Comparison of ENCODE assay signal across 23 cellular contexts in the genomic region with DNA sequence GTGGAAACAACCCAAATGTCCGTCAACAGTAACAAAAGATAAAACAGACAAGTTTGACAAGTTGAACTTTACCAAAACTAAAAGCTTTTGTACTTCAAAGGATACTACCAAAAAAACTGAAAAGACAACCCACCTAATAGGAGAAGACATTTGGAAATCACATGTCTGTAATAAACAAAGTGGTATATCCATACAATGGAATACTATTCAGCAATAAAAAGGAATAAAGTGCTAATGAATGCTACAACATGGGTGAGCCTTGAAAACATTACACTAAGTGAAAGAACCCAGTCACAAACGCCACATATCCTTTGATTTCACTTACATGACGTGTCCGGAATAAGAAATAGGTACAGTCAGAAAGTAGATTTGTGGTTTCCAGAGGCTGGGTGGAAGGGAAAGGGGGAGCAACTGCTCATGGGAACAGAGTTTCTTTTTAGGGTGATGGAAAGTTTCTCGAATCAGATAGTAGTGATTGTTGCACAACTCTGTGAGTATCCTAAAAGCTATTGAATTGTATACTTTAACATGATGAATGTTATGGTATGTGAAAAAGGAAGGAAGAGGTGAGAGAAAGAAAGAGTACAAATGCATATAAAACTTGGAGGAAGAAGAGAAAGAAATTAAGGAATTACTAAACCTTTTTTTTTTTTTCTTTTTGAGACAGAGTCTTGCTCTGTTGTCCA.
"Had no signal": no experiment of that assay in that cellular context is flagged by ENCODE, and none has a peak within 500 bp of the region (broad histone marks: within the 10 kb centered on the region; RNA-seq: fewer than 3 reads in every experiment).

No MANE protein-coding gene starts in this region.

- H3K36me3 ChIP-seq: heart left ventricle, left ventricle myocardium inferior, spleen had no signal

- ATAC-seq: activated CD4-positive, alpha-beta T cell treated with anti-CD3 and anti-CD28 coated beads for 36 hours; mucosa of descending colon; natural killer cell treated with Interleukin-12 subunit alpha and Interleukin-12 subunit beta and Interleukin-15 and Interleukin-18, amount 100 ng/mL, for 72 hours had no signal

- H3K4me1 Mint-ChIP-seq: endodermal cell had no signal

- H3K36me3 Mint-ChIP-seq: natural killer cell treated with Interleukin-12 subunit alpha and Interleukin-12 subunit beta and Interleukin-15 and Interleukin-18, amount 100 ng/mL, for 72 hours had no signal

- H3K27me3 ChIP-seq: foreskin keratinocyte, heart left ventricle had no signal

- H3K9me3 ChIP-seq: heart left ventricle, left ventricle myocardium inferior, mucosa of descending colon had no signal

- H3K4me3 ChIP-seq: heart left ventricle, left ventricle myocardium inferior, lung, mucosa of descending colon, spleen had no signal

- H3K27ac ChIP-seq: foreskin keratinocyte, spleen had no signal

- H3K4me3 Mint-ChIP-seq: activated B cell treated with CpG ODN at 0.5 μM for 24 hours; activated CD4-positive, alpha-beta T cell treated with anti-CD3 and anti-CD28 coated beads for 36 hours; activated naive CD4-positive, alpha-beta T cell treated with anti-CD3 and anti-CD28 coated beads, Interleukin-2, amount 10 ng/mL, durations not matched to agents 7 days and 5 days; activated T-helper 1 cell treated with anti-CD3 and anti-CD28 coated beads, Interleukin-12 subunit alpha, Interleukin-12 subunit beta, Interleukin-2, Interleukin-4 antibody, amounts not matched to agents 30 ng/mL and 10 ng/mL and 1 ng/mL, durations not matched to agents 14 hours and 24 hours and 36 hours; central memory CD8-positive, alpha-beta T cell; dendritic cell treated with granulocyte-macrophage colony-stimulating factor and Interleukin-4, amounts not matched to agents 40 ng/mL and 50 ng/mL, for 4 days; endodermal cell; natural killer cell treated with Interleukin-12 subunit alpha and Interleukin-12 subunit beta and Interleukin-15 and Interleukin-18, amount 100 ng/mL, for 72 hours had no signal

- H3K9me3 Mint-ChIP-seq: activated naive CD4-positive, alpha-beta T cell treated with anti-CD3 and anti-CD28 coated beads, Interleukin-2, amount 10 ng/mL, durations not matched to agents 7 days and 5 days; activated T-helper 1 cell treated with anti-CD3 and anti-CD28 coated beads, Interleukin-12 subunit alpha, Interleukin-12 subunit beta, Interleukin-2, Interleukin-4 antibody, amounts not matched to agents 30 ng/mL and 10 ng/mL and 1 ng/mL, durations not matched to agents 14 hours and 24 hours and 36 hours; central memory CD8-positive, alpha-beta T cell; natural killer cell treated with Interleukin-12 subunit alpha and Interleukin-12 subunit beta and Interleukin-15 and Interleukin-18, amount 100 ng/mL, for 72 hours had no signal

- DNase-seq: activated B cell treated with CpG ODN at 0.5 μM for 24 hours; activated CD4-positive, alpha-beta T cell treated with anti-CD3 and anti-CD28 coated beads for 36 hours; activated CD4-positive, alpha-beta T cell treated with anti-CD3 and anti-CD28 coated beads, Interleukin-2, amount 50 U/mL, for 4 hours; activated CD8-positive, alpha-beta memory T cell treated with anti-CD3 and anti-CD28 coated beads, Interleukin-2, amount 50 U/mL, for 4 hours; activated gamma-delta T cell; activated naive CD4-positive, alpha-beta T cell treated with anti-CD3 and anti-CD28 coated beads, Interleukin-2, amount 10 ng/mL, durations not matched to agents 7 days and 5 days; activated T-cell treated with anti-CD3 and anti-CD28 coated beads, Interleukin-2, amount 50 U/mL, for 1 hour; amygdala; endodermal cell; foreskin keratinocyte; left ventricle myocardium inferior; mucosa of descending colon; posterior cingulate gyrus; right cardiac atrium; spleen; stimulated activated naive CD4-positive, alpha-beta T cell; trophoblast cell had no signal

- H3K27ac Mint-ChIP-seq: activated B cell treated with CpG ODN at 0.5 μM for 24 hours; activated CD4-positive, alpha-beta T cell treated with anti-CD3 and anti-CD28 coated beads for 36 hours; activated naive CD4-positive, alpha-beta T cell treated with anti-CD3 and anti-CD28 coated beads, Interleukin-2, amount 10 ng/mL, durations not matched to agents 7 days and 5 days; activated T-helper 1 cell treated with anti-CD3 and anti-CD28 coated beads, Interleukin-12 subunit alpha, Interleukin-12 subunit beta, Interleukin-2, Interleukin-4 antibody, amounts not matched to agents 30 ng/mL and 10 ng/mL and 1 ng/mL, durations not matched to agents 14 hours and 24 hours and 36 hours; dendritic cell treated with granulocyte-macrophage colony-stimulating factor and Interleukin-4, amounts not matched to agents 40 ng/mL and 50 ng/mL, for 4 days; endodermal cell; natural killer cell treated with Interleukin-12 subunit alpha and Interleukin-12 subunit beta and Interleukin-15 and Interleukin-18, amount 100 ng/mL, for 72 hours had no signal
